ENCODE assay signal across 9 cellular contexts in genomic region chr17:38761612-38762011, GRCh38. TPM values are rescaled to one million over a fixed set of nuclear protein-coding genes. Genes with fewer than 3 reads are reported as not detected.
DNase-seq lines count a peak whose midpoint lies in the region; TF ChIP-seq lines count a peak whose summit lies in the region.
"Had no signal": no experiment of that assay in that cellular context is flagged by ENCODE, and none has a peak within 500 bp of the region (broad histone marks: within the 10 kb centered on the region; RNA-seq: fewer than 3 reads in every experiment).

No MANE protein-coding gene starts in this region.

- DNase-seq in GM12864 (ENCODE audit: low read depth) (no peak), MV-4-11 (lab: John Stamatoyannopoulos, UW) (peak; percentile 26), adipocyte (ENCODE audit: low read depth) (peak; percentile 13), nephron progenitor cell (peak; percentile 37), NCI-H2171 (lab: John Stamatoyannopoulos, UW) (no peak), left ventricle myocardium inferior (no peak)
- no peak for DNase-seq in activated T-helper 1 cell treated with anti-CD3 and anti-CD28 coated beads, Interleukin-12 subunit alpha, Interleukin-12 subunit beta, Interleukin-2, Interleukin-4 antibody, amounts not matched to agents 30 ng/mL and 10 ng/mL and 1 ng/mL, durations not matched to agents 14 hours and 24 hours and 36 hours (ENCODE audit: low spot score)

- intact Hi-C loops in activated T-helper 1 cell treated with anti-CD3 and anti-CD28 coated beads, Interleukin-12 subunit alpha, Interleukin-12 subunit beta, Interleukin-2, Interleukin-4 antibody, amounts not matched to agents 30 ng/mL and 10 ng/mL and 1 ng/mL, durations not matched to agents 14 hours and 24 hours and 36 hours (cut with micrococcal nuclease) = no loop called here
- intact Hi-C loops in left ventricle myocardium inferior (cut with micrococcal nuclease) = no loop called here

- H3K4me1 ChIP-seq in adipocyte (ENCODE audit: control insufficient read depth, insufficient read depth, low read length) (no peaks in the 10 kb centered on the region), left ventricle myocardium inferior (peaks cover 11% of the 10 kb centered on the region)

- peak; percentile 52 for TF ChIP-seq CTCF in GM12864 (IDR thresholded peaks at IDR 0.05; ENCODE audit: low read depth, low read length, missing control alignments)
- peak; percentile 27 for TF ChIP-seq CTCF in nephron progenitor cell (IDR thresholded peaks at IDR 0.05)
- TF ChIP-seq CTCF in left ventricle myocardium inferior (IDR thresholded peaks at IDR 0.05; ENCODE audit: borderline replicate concordance) = no peak

- no peak overlapping the region for H3K27ac ChIP-seq in left ventricle myocardium inferior (replicated peaks)
- H3K27ac ChIP-seq: epithelial cell of prostate had no signal

- H3K4me3 Mint-ChIP-seq in nephron progenitor cell = no peak overlapping the region
- H3K4me3 Mint-ChIP-seq in activated T-helper 1 cell treated with anti-CD3 and anti-CD28 coated beads, Interleukin-12 subunit alpha, Interleukin-12 subunit beta, Interleukin-2, Interleukin-4 antibody, amounts not matched to agents 30 ng/mL and 10 ng/mL and 1 ng/mL, durations not matched to agents 14 hours and 24 hours and 36 hours = no peak overlapping the region

- peaks cover 3% of the 10 kb centered on the region for H3K4me1 Mint-ChIP-seq in nephron progenitor cell
- peaks cover 20% of the 10 kb centered on the region for H3K4me1 Mint-ChIP-seq in activated T-helper 1 cell treated with anti-CD3 and anti-CD28 coated beads, Interleukin-12 subunit alpha, Interleukin-12 subunit beta, Interleukin-2, Interleukin-4 antibody, amounts not matched to agents 30 ng/mL and 10 ng/mL and 1 ng/mL, durations not matched to agents 14 hours and 24 hours and 36 hours (ENCODE audit: low read depth)

- H3K27me3 Mint-ChIP-seq in nephron progenitor cell (ENCODE audit: low read depth, poor library complexity) = no peaks in the 10 kb centered on the region
- H3K27me3 Mint-ChIP-seq in activated T-helper 1 cell treated with anti-CD3 and anti-CD28 coated beads, Interleukin-12 subunit alpha, Interleukin-12 subunit beta, Interleukin-2, Interleukin-4 antibody, amounts not matched to agents 30 ng/mL and 10 ng/mL and 1 ng/mL, durations not matched to agents 14 hours and 24 hours and 36 hours (ENCODE audit: insufficient read depth) = no peaks in the 10 kb centered on the region
- H3K27me3 Mint-ChIP-seq: IgD-negative memory B cell had no signal

- H3K27me3 ChIP-seq in adipocyte (replicated peaks; ENCODE audit: control insufficient read depth, insufficient read depth, low read length) (no peaks in the 10 kb centered on the region), left ventricle myocardium inferior (ENCODE audit: low read depth) (no peaks in the 10 kb centered on the region)

- H3K9ac ChIP-seq in adipocyte (ENCODE audit: low read length) = no peak overlapping the region

- no peaks in the 10 kb centered on the region for H3K9me3 ChIP-seq in adipocyte (ENCODE audit: control insufficient read depth, low read length)
- no peaks in the 10 kb centered on the region for H3K9me3 ChIP-seq in left ventricle myocardium inferior (replicated peaks)

- H3K36me3 Mint-ChIP-seq in nephron progenitor cell (ENCODE audit: low read depth) = peaks cover 49% of the 10 kb centered on the region
- peaks cover 52% of the 10 kb centered on the region for H3K36me3 Mint-ChIP-seq in activated T-helper 1 cell treated with anti-CD3 and anti-CD28 coated beads, Interleukin-12 subunit alpha, Interleukin-12 subunit beta, Interleukin-2, Interleukin-4 antibody, amounts not matched to agents 30 ng/mL and 10 ng/mL and 1 ng/mL, durations not matched to agents 14 hours and 24 hours and 36 hours (ENCODE audit: low read depth)

- peak overlapping the region; percentile 3 for H3K27ac Mint-ChIP-seq in nephron progenitor cell
- H3K27ac Mint-ChIP-seq in activated T-helper 1 cell treated with anti-CD3 and anti-CD28 coated beads, Interleukin-12 subunit alpha, Interleukin-12 subunit beta, Interleukin-2, Interleukin-4 antibody, amounts not matched to agents 30 ng/mL and 10 ng/mL and 1 ng/mL, durations not matched to agents 14 hours and 24 hours and 36 hours = no peak overlapping the region

- H3K4me3 ChIP-seq in GM12864 (ENCODE audit: low read depth, low read length) (no peak overlapping the region), adipocyte (ENCODE audit: low read length) (no peak overlapping the region), left ventricle myocardium inferior (no peak overlapping the region)

- H3K36me3 ChIP-seq in adipocyte (ENCODE audit: control insufficient read depth, insufficient read depth, low read length, severe bottlenecking) (peaks cover 92% of the 10 kb centered on the region), left ventricle myocardium inferior (peaks cover 95% of the 10 kb centered on the region)

- no peaks in the 10 kb centered on the region for H3K9me3 Mint-ChIP-seq in nephron progenitor cell
- no peaks in the 10 kb centered on the region for H3K9me3 Mint-ChIP-seq in activated T-helper 1 cell treated with anti-CD3 and anti-CD28 coated beads, Interleukin-12 subunit alpha, Interleukin-12 subunit beta, Interleukin-2, Interleukin-4 antibody, amounts not matched to agents 30 ng/mL and 10 ng/mL and 1 ng/mL, durations not matched to agents 14 hours and 24 hours and 36 hours
- H3K9me3 Mint-ChIP-seq: IgD-negative memory B cell had no signal

RNA-seq across cellular contexts. Expression of gene PSMB3, which starts 9.1 kb away (rescaled TPM):
- total RNA-seq in activated T-helper 1 cell treated with anti-CD3 and anti-CD28 coated beads, Interleukin-12 subunit alpha, Interleukin-12 subunit beta, Interleukin-2, Interleukin-4 antibody, amounts not matched to agents 30 ng/mL and 10 ng/mL and 1 ng/mL, durations not matched to agents 14 hours and 24 hours and 36 hours = 349 and 366 TPM in 2 replicates
- 149 TPM for total RNA-seq in left ventricle myocardium inferior

RNA-seq across cellular contexts. Expression of gene PCGF2, which starts 13.5 kb away (rescaled TPM):
- total RNA-seq in activated T-helper 1 cell treated with anti-CD3 and anti-CD28 coated beads, Interleukin-12 subunit alpha, Interleukin-12 subunit beta, Interleukin-2, Interleukin-4 antibody, amounts not matched to agents 30 ng/mL and 10 ng/mL and 1 ng/mL, durations not matched to agents 14 hours and 24 hours and 36 hours = 3.7 and 4.6 TPM in 2 replicates
- total RNA-seq in left ventricle myocardium inferior = 20.7 TPM

RNA-seq across cellular contexts. Expression of gene CISD3, which starts 31.5 kb away (rescaled TPM):
- 39.2 and 41.4 TPM in 2 replicates for total RNA-seq in activated T-helper 1 cell treated with anti-CD3 and anti-CD28 coated beads, Interleukin-12 subunit alpha, Interleukin-12 subunit beta, Interleukin-2, Interleukin-4 antibody, amounts not matched to agents 30 ng/mL and 10 ng/mL and 1 ng/mL, durations not matched to agents 14 hours and 24 hours and 36 hours
- 75.9 TPM for total RNA-seq in left ventricle myocardium inferior

RNA-seq across cellular contexts. Expression of gene PIP4K2B, which starts 37.7 kb away (rescaled TPM):
- total RNA-seq in activated T-helper 1 cell treated with anti-CD3 and anti-CD28 coated beads, Interleukin-12 subunit alpha, Interleukin-12 subunit beta, Interleukin-2, Interleukin-4 antibody, amounts not matched to agents 30 ng/mL and 10 ng/mL and 1 ng/mL, durations not matched to agents 14 hours and 24 hours and 36 hours = 40.6 and 40.8 TPM in 2 replicates
- total RNA-seq in left ventricle myocardium inferior = 42.7 TPM

RNA-seq across cellular contexts. Expression of gene MLLT6, which starts 56.5 kb away (rescaled TPM):
- 250 and 252 TPM in 2 replicates for total RNA-seq in activated T-helper 1 cell treated with anti-CD3 and anti-CD28 coated beads, Interleukin-12 subunit alpha, Interleukin-12 subunit beta, Interleukin-2, Interleukin-4 antibody, amounts not matched to agents 30 ng/mL and 10 ng/mL and 1 ng/mL, durations not matched to agents 14 hours and 24 hours and 36 hours
- total RNA-seq in left ventricle myocardium inferior = 74.1 TPM

Comparison
In these comparisons a context has a peak if more than half of its experiments do, and no peak if none do; other contexts are left out.
1. DNase-seq: peak in MV-4-11 (single experiment), adipocyte (single experiment) and nephron progenitor cell (single experiment); none in GM12864 (single experiment), activated T-helper 1 cell treated with anti-CD3 and anti-CD28 coated beads, Interleukin-12 subunit alpha, Interleukin-12 subunit beta, Interleukin-2, Interleukin-4 antibody, amounts not matched to agents 30 ng/mL and 10 ng/mL and 1 ng/mL, durations not matched to agents 14 hours and 24 hours and 36 hours (single experiment), NCI-H2171 (single experiment) and left ventricle myocardium inferior (single experiment).